ENCODE assay signal across 13 cellular contexts in genomic region chr9:32218100-32218767, GRCh38.
DNase-seq lines count a peak whose midpoint lies in the region; ATAC-seq and TF ChIP-seq lines count a peak whose summit lies in the region.
"Had no signal": no experiment of that assay in that cellular context is flagged by ENCODE, and none has a peak within 500 bp of the region (broad histone marks: within the 10 kb centered on the region; RNA-seq: fewer than 3 reads in every experiment).

No MANE protein-coding gene starts in this region.

- peak overlapping the region; percentile 87 for H2AFZ ChIP-seq in GM23338

- TF ChIP-seq CTCF in GM23338 (conservative IDR thresholded peaks at IDR 0.05; ENCODE audit: low read depth in 2 of 2) (no peak), suprapubic skin (IDR thresholded peaks at IDR 0.05) (no peak)

- H3K27me3 ChIP-seq in GM23338 (ENCODE audit: insufficient read depth) (no peaks in the 10 kb centered on the region), suprapubic skin (no peaks in the 10 kb centered on the region)
- H3K27me3 ChIP-seq: body of pancreas had no signal

- H3K27ac ChIP-seq in GM23338 (ENCODE audit: low read depth) (no peak overlapping the region), suprapubic skin (no peak overlapping the region)
- H3K27ac ChIP-seq: 22Rv1, body of pancreas had no signal

- H3K4me1 ChIP-seq in GM23338 (ENCODE audit: insufficient read depth): peaks cover 20% of the 10 kb centered on the region
- no peaks in the 10 kb centered on the region for H3K4me1 ChIP-seq in suprapubic skin
- H3K4me1 ChIP-seq: body of pancreas had no signal

- no peaks in the 10 kb centered on the region for H3K79me2 ChIP-seq in GM23338 (replicated peaks; ENCODE audit: insufficient read depth)

- H3K9me2 ChIP-seq in GM23338 (ENCODE audit: insufficient read depth): no peaks in the 10 kb centered on the region

- no peak for TF ChIP-seq EP300 in suprapubic skin (IDR thresholded peaks at IDR 0.05)

- H3K9me3 ChIP-seq in suprapubic skin: no peaks in the 10 kb centered on the region
- H3K9me3 ChIP-seq: body of pancreas had no signal

- no peak overlapping the region for H3K4me2 ChIP-seq in GM23338

- ATAC-seq in GM23338: no peak
- peak; percentile 100 for ATAC-seq in HG03196 (IDR thresholded peaks at IDR 0.05; ENCODE audit: unreplicated experiment)
- ATAC-seq: body of pancreas had no signal

- H3K9me3 Mint-ChIP-seq in GM23338: peaks cover 24% of the 10 kb centered on the region

- peaks cover 17% of the 10 kb centered on the region for H3K36me3 Mint-ChIP-seq in GM23338 (ENCODE audit: low read depth)

- H3F3A ChIP-seq in GM23338 (replicated peaks; ENCODE audit: low read depth): no peaks in the 10 kb centered on the region

- no peak overlapping the region for H3K4me3 Mint-ChIP-seq in GM23338
- H3K4me3 Mint-ChIP-seq: H9; T-helper 1 cell treated with Interleukin-12 subunit alpha and Interleukin-12 subunit beta and Interleukin-4 antibody, amounts not matched to agents 30 μg/mL and 1 μg/mL, for 36 hours had no signal

- TF ChIP-seq POLR2A in suprapubic skin (IDR thresholded peaks at IDR 0.05): no peak

- H4K20me1 ChIP-seq in GM23338 (replicated peaks; ENCODE audit: insufficient read depth): no peaks in the 10 kb centered on the region

- H3K27me3 Mint-ChIP-seq in GM23338 (ENCODE audit: insufficient read depth, low read depth, poor library complexity): peaks cover 4% of the 10 kb centered on the region

- peak overlapping the region; percentile 69; the same call in 1 of the 2 replicates for H3K27ac Mint-ChIP-seq in GM23338
- H3K27ac Mint-ChIP-seq: T-helper 1 cell treated with Interleukin-12 subunit alpha and Interleukin-12 subunit beta and Interleukin-4 antibody, amounts not matched to agents 30 μg/mL and 1 μg/mL, for 36 hours had no signal

- peaks cover 20% of the 10 kb centered on the region for H3K4me1 Mint-ChIP-seq in GM23338

- H3K4me3 ChIP-seq in GM23338 (no peak overlapping the region), suprapubic skin (no peak overlapping the region)
- H3K4me3 ChIP-seq: body of pancreas had no signal

- H3K36me3 ChIP-seq in GM23338 (ENCODE audit: insufficient read depth) (no peaks in the 10 kb centered on the region), suprapubic skin (no peaks in the 10 kb centered on the region)

- DNase-seq in DMS53 treated with DMSO at 0.1 percent for 48 hours (lab: John Stamatoyannopoulos, UW; ENCODE audit: unreplicated experiment): peak; percentile 30
- no peak for DNase-seq in DMS53 (lab: John Stamatoyannopoulos, UW)
- DNase-seq in GM23338 (ENCODE audit: low spot score): no peak
- no peak for DNase-seq in activated CD8-positive, alpha-beta memory T cell treated with anti-CD3 and anti-CD28 coated beads, Interleukin-2, amount 50 U/mL, for 4 hours
- no peak for DNase-seq in suprapubic skin (ENCODE audit: low spot score in 2 of 2)
- no peak for DNase-seq in stimulated activated CD4-positive, alpha-beta T cell treated with anti-CD3 and anti-CD28 coated beads, Interleukin-12 subunit alpha, Interleukin-12 subunit beta, amount 100 ng/mL, for 4 hours
- no peak for DNase-seq in hypothalamus (lab: John Stamatoyannopoulos, UW)
- DNase-seq: body of pancreas, NCI-H774 had no signal

TF ChIP-seq in GM23338, 12 proteins besides CTCF, POLR2A, EP300 and RAD21 (continues in another document):
- no peak for TF ChIP-seq ZNF331 (CRISPR knock-in tag; IDR thresholded peaks at IDR 0.05; ENCODE audit: low read depth)
- no peak for TF ChIP-seq REST (IDR thresholded peaks at IDR 0.05; ENCODE audit: unreplicated experiment)
- TF ChIP-seq EZH2 (IDR thresholded peaks at IDR 0.05; ENCODE audit: low read depth, unreplicated experiment): no peak
- no peak for TF ChIP-seq ZNF462 (CRISPR knock-in tag; IDR thresholded peaks at IDR 0.05)
- no peak for TF ChIP-seq POLR2AphosphoS5 (IDR thresholded peaks at IDR 0.05; ENCODE audit: low read depth)
- no peak for TF ChIP-seq JUNB (IDR thresholded peaks at IDR 0.05; ENCODE audit: unreplicated experiment)
